15 cellular contexts compared by ENCODE assay signal in genomic region chr17:41492771-41493170, GRCh38. TPM values are rescaled to one million over a fixed set of nuclear protein-coding genes. Genes with fewer than 3 reads are reported as not detected.
DNase-seq lines count a peak whose midpoint lies in the region; ATAC-seq, FAIRE-seq and TF ChIP-seq lines count a peak whose summit lies in the region.
"Had no signal": no experiment of that assay in that cellular context is flagged by ENCODE, and none has a peak within 500 bp of the region (broad histone marks: within the 10 kb centered on the region; RNA-seq: fewer than 3 reads in every experiment).

No MANE protein-coding gene starts in this region.

- ATAC-seq in GM21360 (IDR thresholded peaks at IDR 0.05; ENCODE audit: unreplicated experiment) = no peak
- ATAC-seq: stimulated activated effector memory CD8-positive, alpha-beta T cell treated with anti-CD3 and anti-CD28 coated beads, Interleukin-12 subunit alpha, Interleukin-12 subunit beta, amount 100 ng/mL, for 72 hours; WTC11 had no signal

- DNase-seq in CD14-positive monocyte (ENCODE audit: low spot score) (peak; percentile 40), HEK293T (ENCODE audit: extremely low spot score) (peak; percentile 29), SK-MEL-5 (ENCODE audit: low read depth, low spot score) (peak; percentile 13), keratinocyte (ENCODE audit: low read depth, low spot score) (no peak), frontal cortex (ENCODE audit: low spot score in 2 of 2) (no peak), neural progenitor cell (ENCODE audit: low spot score) (no peak), GM10248 (ENCODE audit: extremely low spot score) (no peak)
- DNase-seq: GOT3 had no signal

- no peak overlapping the region for H3K9ac ChIP-seq in keratinocyte (ENCODE audit: control insufficient read depth, extremely low read depth, insufficient read depth, low read length)
- no peak overlapping the region for H3K9ac ChIP-seq in neural progenitor cell

- H3K9me3 ChIP-seq in keratinocyte (ENCODE audit: control insufficient read depth, low read depth, low read length) (no peaks in the 10 kb centered on the region), neural progenitor cell (ENCODE audit: low read depth) (no peaks in the 10 kb centered on the region)

- H2AFZ ChIP-seq in keratinocyte (ENCODE audit: control insufficient read depth, low read length) (no peak overlapping the region), neural progenitor cell (replicated peaks) (no peak overlapping the region)

- dilution Hi-C loops in keratinocyte (cut with MboI; ENCODE audit: extremely low pct_ligation_motif_present, low sequenced_read_pairs) = no loop called here

- H3K4me3 ChIP-seq in keratinocyte (ENCODE audit: control insufficient read depth in 2 of 3, extremely low read depth in 1 of 3, insufficient read depth in 2 of 3, low read depth in 1 of 3, low read length in 3 of 3) (no peak overlapping the region), neural progenitor cell (no peak overlapping the region)
- H3K4me3 ChIP-seq: lung, skin epidermis had no signal

- no peaks in the 10 kb centered on the region for H3F3A ChIP-seq in neural progenitor cell (ENCODE audit: low read depth)

- H3K36me3 Mint-ChIP-seq in CD14-positive monocyte (peaks cover 0 to 2% of the 10 kb centered on the region in 2 donors), neural progenitor cell (no peaks in the 10 kb centered on the region)
- H3K36me3 Mint-ChIP-seq: stimulated activated effector memory CD8-positive, alpha-beta T cell treated with anti-CD3 and anti-CD28 coated beads, Interleukin-12 subunit alpha, Interleukin-12 subunit beta, amount 100 ng/mL, for 72 hours; WTC11 had no signal

- peak; percentile 70 for FAIRE-seq in keratinocyte (lab: Jason Lieb, UNC)
- no peak for FAIRE-seq in frontal cortex (lab: Jason Lieb, UNC)
- FAIRE-seq: GM18507 had no signal

- no peaks in the 10 kb centered on the region for H4K20me1 ChIP-seq in keratinocyte (ENCODE audit: control insufficient read depth, extremely low read depth, insufficient read depth, low read length)
- no peaks in the 10 kb centered on the region for H4K20me1 ChIP-seq in neural progenitor cell (ENCODE audit: low read depth)

- in situ Hi-C loops in SK-MEL-5 (cut with HindIII; ENCODE audit: low pct_unique_long_range_greater_than_20kb, low sequenced_read_pairs) = no loop called here

- peaks cover 0 to 2% (median 0%) of the 10 kb centered on the region in 3 donors for H3K27me3 Mint-ChIP-seq in CD14-positive monocyte (ENCODE audit: low read depth in 3 of 3)
- peaks cover 8% of the 10 kb centered on the region for H3K27me3 Mint-ChIP-seq in neural progenitor cell (ENCODE audit: insufficient read depth, low read depth)

- peaks cover 0 to 5% (median 0%) of the 10 kb centered on the region in 7 donors for H3K9me3 Mint-ChIP-seq in CD14-positive monocyte
- no peaks in the 10 kb centered on the region for H3K9me3 Mint-ChIP-seq in neural progenitor cell
- H3K9me3 Mint-ChIP-seq: stimulated activated effector memory CD8-positive, alpha-beta T cell treated with anti-CD3 and anti-CD28 coated beads, Interleukin-12 subunit alpha, Interleukin-12 subunit beta, amount 100 ng/mL, for 72 hours; WTC11 had no signal

- no peak for TF ChIP-seq CTCF in CD14-positive monocyte (IDR thresholded peaks at IDR 0.05)
- TF ChIP-seq CTCF in keratinocyte (optimal IDR thresholded peaks at IDR 0.05 in 1 of 3, IDR thresholded peaks at IDR 0.05 in 1 of 3, conservative IDR thresholded peaks at IDR 0.05 in 1 of 3; ENCODE audit: extremely low read depth in 1 of 3, insufficient read depth in 2 of 3, low read length in 3 of 3) = no peak
- no peak for TF ChIP-seq CTCF in neural progenitor cell (IDR thresholded peaks at IDR 0.05)
- TF ChIP-seq CTCF in GM10248 (IDR thresholded peaks at IDR 0.05; ENCODE audit: control extremely low read depth, extremely low read depth, low read depth, missing control alignments) = no peak

- CTCF ChIA-PET in HEK293T (lab: Yijun Ruan, JAX) (interaction anchor here (1.0 to 2.5 kb wide), 3 partner anchors 56 to 170 kb away, joined by 4 to 8 read pairs (median 5); no protein-coding TSS in a partner anchor), GM10248 (lab: Yijun Ruan, JAX) (interaction anchor here (1.0 to 1.1 kb wide), 2 partner anchors 10 to 170 kb away, joined by 4 to 5 read pairs; no protein-coding TSS in a partner anchor)

- H3K79me2 ChIP-seq in keratinocyte (ENCODE audit: control insufficient read depth, insufficient read depth, low read length) (no peaks in the 10 kb centered on the region), neural progenitor cell (ENCODE audit: low read depth) (no peaks in the 10 kb centered on the region)

- POLR2A ChIA-PET in HEK293T (lab: Yijun Ruan, JAX) (no interaction called here), GM10248 (lab: Yijun Ruan, JAX) (no interaction called here)

- intact Hi-C loops in CD14-positive monocyte (cut with micrococcal nuclease) = loop anchor here (5.0 to 10.0 kb wide), 2 partner anchors 55 to 172 kb away; no protein-coding TSS in a partner anchor

- H3K27me3 ChIP-seq in keratinocyte (ENCODE audit: control insufficient read depth, extremely low read depth, insufficient read depth, low read length) = no peaks in the 10 kb centered on the region
- no peaks in the 10 kb centered on the region for H3K27me3 ChIP-seq in neural progenitor cell

- H3K4me3 Mint-ChIP-seq in CD14-positive monocyte = peak overlapping the region; percentile 35 to 37
- no peak overlapping the region for H3K4me3 Mint-ChIP-seq in neural progenitor cell
- H3K4me3 Mint-ChIP-seq: stimulated activated effector memory CD8-positive, alpha-beta T cell treated with anti-CD3 and anti-CD28 coated beads, Interleukin-12 subunit alpha, Interleukin-12 subunit beta, amount 100 ng/mL, for 72 hours; WTC11 had no signal

- H3K4me2 ChIP-seq in keratinocyte (ENCODE audit: control insufficient read depth, extremely low read depth, insufficient read depth, low read depth, low read length) (no peak overlapping the region), neural progenitor cell (no peak overlapping the region)

- peaks cover 68% of the 10 kb centered on the region for H3K4me1 Mint-ChIP-seq in CD14-positive monocyte
- H3K4me1 Mint-ChIP-seq in neural progenitor cell = peaks cover 11% of the 10 kb centered on the region

- H3K27ac Mint-ChIP-seq in CD14-positive monocyte = peak overlapping the region; percentile 87 to 96 (median 91)
- H3K27ac Mint-ChIP-seq in neural progenitor cell = no peak overlapping the region
- H3K27ac Mint-ChIP-seq: stimulated activated effector memory CD8-positive, alpha-beta T cell treated with anti-CD3 and anti-CD28 coated beads, Interleukin-12 subunit alpha, Interleukin-12 subunit beta, amount 100 ng/mL, for 72 hours; WTC11 had no signal

- no peaks in the 10 kb centered on the region for H3K9me1 ChIP-seq in keratinocyte (ENCODE audit: control insufficient read depth, extremely low read depth, insufficient read depth, low read length)

- peaks cover 16% of the 10 kb centered on the region for H3K4me1 ChIP-seq in keratinocyte (ENCODE audit: control insufficient read depth, extremely low read depth, insufficient read depth, low read length)
- no peaks in the 10 kb centered on the region for H3K4me1 ChIP-seq in neural progenitor cell

- H3K36me3 ChIP-seq in keratinocyte (ENCODE audit: control insufficient read depth in 2 of 2, extremely low read depth in 1 of 2, insufficient read depth in 2 of 2, low read length in 2 of 2) (no peaks in the 10 kb centered on the region), neural progenitor cell (no peaks in the 10 kb centered on the region)

- H3K27ac ChIP-seq in keratinocyte (ENCODE audit: control insufficient read depth, insufficient read depth, low read length) = no peak overlapping the region
- no peak overlapping the region for H3K27ac ChIP-seq in neural progenitor cell

RNA-seq across cellular contexts. Expression of gene KRT36, which starts 3.1 kb away (rescaled TPM):
- polyA plus RNA-seq in CD14-positive monocyte = under 1 TPM; 0.24 to 0.87 TPM
- not detected in 2 replicates for total RNA-seq in SK-MEL-5 (2014; rRNA removed; shearing (Covaris generic))
- polyA plus RNA-seq in SK-MEL-5 (2015; cell fraction: cytosol; rRNA removed) = 0.06 TPM in 1 of 2 replicates, not detected in the other
- polyA plus RNA-seq in SK-MEL-5 (2015; cell fraction: nucleus; rRNA removed) = 0.11 TPM in 1 of 2 replicates, not detected in the other
- polyA plus RNA-seq in keratinocyte = not detected in 3 replicates
- not detected for polyA plus RNA-seq in keratinocyte (2011; ENCODE audit: low read depth)
- polyA plus RNA-seq in keratinocyte (2011; cell fraction: cytosol; rRNA removed) = not detected in 2 replicates
- polyA plus RNA-seq in keratinocyte (2011; cell fraction: nucleus; rRNA removed) = not detected in 2 replicates
- polyA plus RNA-seq in keratinocyte (2012; ENCODE audit: low replicate concordance) = not detected in 2 replicates
- not detected in 3 replicates for polyA minus RNA-seq in keratinocyte
- polyA minus RNA-seq in keratinocyte (2011; cell fraction: cytosol; rRNA and poly(A)+ RNA removed) = not detected
- polyA minus RNA-seq in keratinocyte (2011; cell fraction: nucleus; rRNA and poly(A)+ RNA removed) = not detected in 2 replicates
- total RNA-seq in frontal cortex = not detected
- not detected in 2 replicates for total RNA-seq in neural progenitor cell (ENCODE audit: low replicate concordance)
- total RNA-seq: epithelial cell of proximal tubule, lung, WTC11 had no signal

RNA-seq across cellular contexts. Expression of gene KRT35, which starts 11.8 kb away (rescaled TPM):
- polyA plus RNA-seq in CD14-positive monocyte (not detected), keratinocyte (not detected in 3 replicates)
- not detected in 2 replicates for total RNA-seq in SK-MEL-5 (2014; rRNA removed; shearing (Covaris generic))
- polyA plus RNA-seq in SK-MEL-5 (2015; cell fraction: cytosol; rRNA removed) = not detected in 2 replicates
- not detected in 2 replicates for polyA plus RNA-seq in SK-MEL-5 (2015; cell fraction: nucleus; rRNA removed)
- not detected for polyA plus RNA-seq in keratinocyte (2011; ENCODE audit: low read depth)
- polyA plus RNA-seq in keratinocyte (2011; cell fraction: cytosol; rRNA removed) = not detected in 2 replicates
- not detected in 2 replicates for polyA plus RNA-seq in keratinocyte (2011; cell fraction: nucleus; rRNA removed)
- polyA plus RNA-seq in keratinocyte (2012; ENCODE audit: low replicate concordance) = not detected in 2 replicates
- polyA minus RNA-seq in keratinocyte = not detected in 3 replicates
- polyA minus RNA-seq in keratinocyte (2011; cell fraction: cytosol; rRNA and poly(A)+ RNA removed) = not detected
- polyA minus RNA-seq in keratinocyte (2011; cell fraction: nucleus; rRNA and poly(A)+ RNA removed) = not detected in 2 replicates
- total RNA-seq in frontal cortex (not detected), neural progenitor cell (ENCODE audit: low replicate concordance) (not detected in 2 replicates)
- total RNA-seq: epithelial cell of proximal tubule, lung, WTC11 had no signal
- polyA plus RNA-seq: lung had no signal

RNA-seq across cellular contexts. Expression of gene KRT13, which starts 12.6 kb away (rescaled TPM):
- polyA plus RNA-seq in CD14-positive monocyte = not detected
- not detected in 2 replicates for total RNA-seq in SK-MEL-5 (2014; rRNA removed; shearing (Covaris generic))
- not detected in 2 replicates for polyA plus RNA-seq in SK-MEL-5 (2015; cell fraction: cytosol; rRNA removed)
- not detected in 2 replicates for polyA plus RNA-seq in SK-MEL-5 (2015; cell fraction: nucleus; rRNA removed)
- polyA plus RNA-seq in keratinocyte = 15.2 to 46.6 TPM (median 24.0 TPM) in 3 replicates
- 4.2 TPM for polyA plus RNA-seq in keratinocyte (2011; ENCODE audit: low read depth)
- 38.3 and 41.9 TPM in 2 replicates for polyA plus RNA-seq in keratinocyte (2011; cell fraction: cytosol; rRNA removed)
- polyA plus RNA-seq in keratinocyte (2011; cell fraction: nucleus; rRNA removed) = 84.8 and 170 TPM in 2 replicates
- 5.4 and 12.9 TPM in 2 replicates for polyA plus RNA-seq in keratinocyte (2012; ENCODE audit: low replicate concordance)
- 20.5 to 41.8 TPM (median 22.2 TPM) in 3 replicates for polyA minus RNA-seq in keratinocyte
- polyA minus RNA-seq in keratinocyte (2011; cell fraction: cytosol; rRNA and poly(A)+ RNA removed) = 23.6 TPM
- 32.3 and 50.6 TPM in 2 replicates for polyA minus RNA-seq in keratinocyte (2011; cell fraction: nucleus; rRNA and poly(A)+ RNA removed)
- not detected for total RNA-seq in frontal cortex
- total RNA-seq in neural progenitor cell (ENCODE audit: low replicate concordance) = not detected in 2 replicates
- total RNA-seq: WTC11 had no signal

RNA-seq across cellular contexts. Expression of gene KRT32, which starts 25.6 kb away (rescaled TPM):
- not detected for polyA plus RNA-seq in CD14-positive monocyte
- total RNA-seq in SK-MEL-5 (2014; rRNA removed; shearing (Covaris generic)) = not detected in 2 replicates
- not detected in 2 replicates for polyA plus RNA-seq in SK-MEL-5 (2015; cell fraction: cytosol; rRNA removed)
- not detected in 2 replicates for polyA plus RNA-seq in SK-MEL-5 (2015; cell fraction: nucleus; rRNA removed)
- 0.03 TPM in 1 of 3 replicates, not detected in the others for polyA plus RNA-seq in keratinocyte
- not detected for polyA plus RNA-seq in keratinocyte (2011; ENCODE audit: low read depth)
- 0.04 TPM in 2 replicates for polyA plus RNA-seq in keratinocyte (2011; cell fraction: cytosol; rRNA removed)
- polyA plus RNA-seq in keratinocyte (2011; cell fraction: nucleus; rRNA removed) = not detected in 2 replicates
- polyA plus RNA-seq in keratinocyte (2012; ENCODE audit: low replicate concordance) = not detected in 2 replicates
- not detected in 3 replicates for polyA minus RNA-seq in keratinocyte
- polyA minus RNA-seq in keratinocyte (2011; cell fraction: cytosol; rRNA and poly(A)+ RNA removed) = not detected
- not detected in 2 replicates for polyA minus RNA-seq in keratinocyte (2011; cell fraction: nucleus; rRNA and poly(A)+ RNA removed)
- total RNA-seq in frontal cortex = not detected
- total RNA-seq in neural progenitor cell (ENCODE audit: low replicate concordance) = not detected in 2 replicates
- total RNA-seq: epithelial cell of proximal tubule, lung, WTC11 had no signal
- polyA plus RNA-seq: lung had no signal

RNA-seq across cellular contexts. Expression of gene KRT15, which starts 25.9 kb away (rescaled TPM):
- polyA plus RNA-seq in CD14-positive monocyte (not detected), keratinocyte (505 to 838 TPM (median 729 TPM) in 3 replicates)
- 0.13 and 0.61 TPM in 2 replicates for total RNA-seq in SK-MEL-5 (2014; rRNA removed; shearing (Covaris generic))
- 1.6 and 2.4 TPM in 2 replicates for polyA plus RNA-seq in SK-MEL-5 (2015; cell fraction: cytosol; rRNA removed)
- 1.5 and 2.6 TPM in 2 replicates for polyA plus RNA-seq in SK-MEL-5 (2015; cell fraction: nucleus; rRNA removed)
- polyA plus RNA-seq in keratinocyte (2011; ENCODE audit: low read depth) = 432 TPM
- 289 and 341 TPM in 2 replicates for polyA plus RNA-seq in keratinocyte (2011; cell fraction: cytosol; rRNA removed)
- 596 and 717 TPM in 2 replicates for polyA plus RNA-seq in keratinocyte (2011; cell fraction: nucleus; rRNA removed)
- polyA plus RNA-seq in keratinocyte (2012; ENCODE audit: low replicate concordance) = 349 and 756 TPM in 2 replicates
- 290 to 313 TPM (median 304 TPM) in 3 replicates for polyA minus RNA-seq in keratinocyte
- 129 TPM for polyA minus RNA-seq in keratinocyte (2011; cell fraction: cytosol; rRNA and poly(A)+ RNA removed)
- polyA minus RNA-seq in keratinocyte (2011; cell fraction: nucleus; rRNA and poly(A)+ RNA removed) = 90.1 and 93.1 TPM in 2 replicates
- total RNA-seq in frontal cortex (not detected), neural progenitor cell (ENCODE audit: low replicate concordance) (0.15 TPM in 1 of 2 replicates, not detected in the other)

Comparison
In these comparisons a context has a peak if more than half of its experiments do, and no peak if none do; other contexts are left out.
1. DNase-seq: peak in CD14-positive monocyte (single experiment), HEK293T (single experiment) and SK-MEL-5 (single experiment); none in keratinocyte (single experiment), frontal cortex (0 of 2), neural progenitor cell (single experiment) and GM10248 (single experiment).